In genomic region chr4:74635074-74635473, GRCh38 we compare ENCODE assay signal across 30 cellular contexts.
"Had no signal": no experiment of that assay in that cellular context is flagged by ENCODE, and none has a peak within 500 bp of the region (broad histone marks: within the 10 kb centered on the region; RNA-seq: fewer than 3 reads in every experiment).

No MANE protein-coding gene starts in this region.

- H3K27me3 Mint-ChIP-seq: activated naive CD4-positive, alpha-beta T cell treated with anti-CD3 and anti-CD28 coated beads, Interleukin-2, amount 50 U/mL, for 24 hours had no signal

- H3K36me3 Mint-ChIP-seq: activated naive CD4-positive, alpha-beta T cell treated with anti-CD3 and anti-CD28 coated beads, Interleukin-2, amount 50 U/mL, for 24 hours; immature natural killer cell; natural killer cell treated with Interleukin-12 subunit alpha and Interleukin-12 subunit beta and Interleukin-15 and Interleukin-18, amount 100 ng/mL, for 72 hours; WTC11 had no signal

- H3K4me1 Mint-ChIP-seq: central memory CD8-positive, alpha-beta T cell had no signal

- H3K36me3 ChIP-seq: breast epithelium, heart left ventricle, lower lobe of right lung, spleen, tibial nerve had no signal

- ATAC-seq: activated naive CD8-positive, alpha-beta T cell treated with anti-CD3 and anti-CD28 coated beads, Interleukin-2, amount 50 U/mL, for 24 hours; activated T-cell treated with anti-CD3 and anti-CD28 coated beads, Interleukin-2, amount 50 U/mL, for 4 hours; activated T-helper 17 cell treated with anti-CD3 and anti-CD28 coated beads, Interleukin-2, amount 50 U/mL, for 72 hours; heart left ventricle; left lobe of liver; lower lobe of right lung; natural killer cell treated with Interleukin-12 subunit alpha and Interleukin-12 subunit beta and Interleukin-15 and Interleukin-18, amount 100 ng/mL, for 72 hours; right cardiac atrium; T-helper 17 cell; WTC11 had no signal

- H3K9me3 Mint-ChIP-seq: activated CD4-positive, alpha-beta memory T cell treated with anti-CD3 and anti-CD28 coated beads, Interleukin-2, amount 10 ng/mL, durations not matched to agents 7 days and 5 days; activated CD4-positive, alpha-beta T cell treated with anti-CD3 and anti-CD28 coated beads, Interleukin-2, amount 10 ng/mL, durations not matched to agents 7 days and 5 days; activated naive CD4-positive, alpha-beta T cell treated with anti-CD3 and anti-CD28 coated beads, Interleukin-2, amount 50 U/mL, for 24 hours; activated naive CD8-positive, alpha-beta T cell treated with anti-CD3 and anti-CD28 coated beads, Interleukin-2, amount 50 U/mL, for 24 hours; activated T-cell treated with anti-CD3 and anti-CD28 coated beads, Interleukin-2, amount 50 U/mL, for 4 hours; activated T-helper 17 cell treated with anti-CD3 and anti-CD28 coated beads, Interleukin-2, amount 50 U/mL, for 72 hours; central memory CD8-positive, alpha-beta T cell; dendritic cell treated with granulocyte-macrophage colony-stimulating factor and Interleukin-4, amounts not matched to agents 40 ng/mL and 50 ng/mL, for 4 days; natural killer cell treated with Interleukin-12 subunit alpha and Interleukin-12 subunit beta and Interleukin-15 and Interleukin-18, amount 100 ng/mL, for 72 hours; WTC11 had no signal

- H3K4me3 Mint-ChIP-seq: activated CD4-positive, alpha-beta memory T cell treated with anti-CD3 and anti-CD28 coated beads, Interleukin-2, amount 10 ng/mL, durations not matched to agents 7 days and 5 days; activated CD4-positive, alpha-beta T cell treated with anti-CD3 and anti-CD28 coated beads, Interleukin-2, amount 10 ng/mL, durations not matched to agents 7 days and 5 days; activated naive CD4-positive, alpha-beta T cell treated with anti-CD3 and anti-CD28 coated beads, Interleukin-2, amount 50 U/mL, for 24 hours; activated naive CD8-positive, alpha-beta T cell treated with anti-CD3 and anti-CD28 coated beads, Interleukin-2, amount 50 U/mL, for 24 hours; activated T-cell treated with anti-CD3 and anti-CD28 coated beads, Interleukin-2, amount 50 U/mL, for 4 hours; activated T-helper 17 cell treated with anti-CD3 and anti-CD28 coated beads, Interleukin-2, amount 50 U/mL, for 72 hours; central memory CD8-positive, alpha-beta T cell; dendritic cell treated with granulocyte-macrophage colony-stimulating factor and Interleukin-4, amounts not matched to agents 40 ng/mL and 50 ng/mL, for 4 days; immature natural killer cell; natural killer cell treated with Interleukin-12 subunit alpha and Interleukin-12 subunit beta and Interleukin-15 and Interleukin-18, amount 100 ng/mL, for 72 hours; T-helper 17 cell; WTC11 had no signal

- DNase-seq: activated CD4-positive, alpha-beta memory T cell treated with anti-CD3 and anti-CD28 coated beads, Interleukin-2, amount 10 ng/mL, durations not matched to agents 7 days and 5 days; activated CD4-positive, alpha-beta T cell treated with anti-CD3 and anti-CD28 coated beads for 1 hour; activated CD4-positive, alpha-beta T cell treated with anti-CD3 and anti-CD28 coated beads, Interleukin-2, amount 10 ng/mL, durations not matched to agents 7 days and 5 days; activated naive CD8-positive, alpha-beta T cell treated with anti-CD3 and anti-CD28 coated beads, Interleukin-2, amount 50 U/mL, for 24 hours; activated T-cell treated with anti-CD3 and anti-CD28 coated beads, Interleukin-2, amount 50 U/mL, for 4 hours; amygdala; effector CD4-positive, alpha-beta T cell; foreskin fibroblast; heart left ventricle; hypothalamus; immature natural killer cell; kidney glomerular epithelial cell; lower lobe of right lung; mesendoderm; mucosa of descending colon; posterior cingulate gyrus; right cardiac atrium; spleen; stimulated activated naive CD4-positive, alpha-beta T cell; T-helper 17 cell; T1000 had no signal

- H3K27ac ChIP-seq: breast epithelium, heart left ventricle, lower lobe of right lung, spleen, tibial nerve had no signal

- H3K4me1 ChIP-seq: breast epithelium had no signal

- H3K27me3 ChIP-seq: breast epithelium, heart left ventricle, tibial nerve had no signal

- H3K27ac Mint-ChIP-seq: activated CD4-positive, alpha-beta memory T cell treated with anti-CD3 and anti-CD28 coated beads, Interleukin-2, amount 10 ng/mL, durations not matched to agents 7 days and 5 days; activated CD4-positive, alpha-beta T cell treated with anti-CD3 and anti-CD28 coated beads, Interleukin-2, amount 10 ng/mL, durations not matched to agents 7 days and 5 days; activated naive CD4-positive, alpha-beta T cell treated with anti-CD3 and anti-CD28 coated beads, Interleukin-2, amount 50 U/mL, for 24 hours; activated naive CD8-positive, alpha-beta T cell treated with anti-CD3 and anti-CD28 coated beads, Interleukin-2, amount 50 U/mL, for 24 hours; activated T-helper 17 cell treated with anti-CD3 and anti-CD28 coated beads, Interleukin-2, amount 50 U/mL, for 72 hours; dendritic cell treated with granulocyte-macrophage colony-stimulating factor and Interleukin-4, amounts not matched to agents 40 ng/mL and 50 ng/mL, for 4 days; immature natural killer cell; natural killer cell treated with Interleukin-12 subunit alpha and Interleukin-12 subunit beta and Interleukin-15 and Interleukin-18, amount 100 ng/mL, for 72 hours; T-helper 17 cell; WTC11 had no signal

- H3K4me3 ChIP-seq: breast epithelium, heart left ventricle, lower lobe of right lung, mucosa of descending colon, spleen, tibial nerve had no signal

- H3K9me3 ChIP-seq: breast epithelium, heart left ventricle, lower lobe of right lung, mucosa of descending colon, spleen, tibial nerve had no signal
